ENCODE assay signal across 1 cellular context in the genomic region with DNA sequence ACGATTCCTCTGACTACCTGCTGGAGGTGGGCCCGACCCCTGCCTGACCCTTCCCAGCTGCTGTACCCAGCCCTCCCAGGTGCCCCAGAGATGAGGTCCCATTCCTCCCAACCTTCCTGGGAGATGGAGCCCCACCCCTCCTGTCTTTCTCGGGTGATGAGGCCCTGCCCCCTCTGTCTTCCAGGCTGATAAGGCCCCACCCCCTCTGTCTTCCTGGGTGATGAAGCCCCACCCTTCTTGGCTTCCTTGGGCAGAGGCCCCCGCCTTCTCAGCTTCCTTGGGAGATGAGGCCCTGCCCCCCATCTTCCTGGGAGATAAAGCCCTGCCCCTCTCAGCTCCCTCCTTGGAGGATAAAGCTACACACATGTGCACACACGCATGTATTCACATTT.
TF ChIP-seq lines count a peak whose summit lies in the region.

No MANE protein-coding gene starts in this region.

TF ChIP-seq in GM23338, 12 proteins besides CTCF, POLR2A, EP300 and RAD21 (continued from another document):
- TF ChIP-seq, protein P1, sequence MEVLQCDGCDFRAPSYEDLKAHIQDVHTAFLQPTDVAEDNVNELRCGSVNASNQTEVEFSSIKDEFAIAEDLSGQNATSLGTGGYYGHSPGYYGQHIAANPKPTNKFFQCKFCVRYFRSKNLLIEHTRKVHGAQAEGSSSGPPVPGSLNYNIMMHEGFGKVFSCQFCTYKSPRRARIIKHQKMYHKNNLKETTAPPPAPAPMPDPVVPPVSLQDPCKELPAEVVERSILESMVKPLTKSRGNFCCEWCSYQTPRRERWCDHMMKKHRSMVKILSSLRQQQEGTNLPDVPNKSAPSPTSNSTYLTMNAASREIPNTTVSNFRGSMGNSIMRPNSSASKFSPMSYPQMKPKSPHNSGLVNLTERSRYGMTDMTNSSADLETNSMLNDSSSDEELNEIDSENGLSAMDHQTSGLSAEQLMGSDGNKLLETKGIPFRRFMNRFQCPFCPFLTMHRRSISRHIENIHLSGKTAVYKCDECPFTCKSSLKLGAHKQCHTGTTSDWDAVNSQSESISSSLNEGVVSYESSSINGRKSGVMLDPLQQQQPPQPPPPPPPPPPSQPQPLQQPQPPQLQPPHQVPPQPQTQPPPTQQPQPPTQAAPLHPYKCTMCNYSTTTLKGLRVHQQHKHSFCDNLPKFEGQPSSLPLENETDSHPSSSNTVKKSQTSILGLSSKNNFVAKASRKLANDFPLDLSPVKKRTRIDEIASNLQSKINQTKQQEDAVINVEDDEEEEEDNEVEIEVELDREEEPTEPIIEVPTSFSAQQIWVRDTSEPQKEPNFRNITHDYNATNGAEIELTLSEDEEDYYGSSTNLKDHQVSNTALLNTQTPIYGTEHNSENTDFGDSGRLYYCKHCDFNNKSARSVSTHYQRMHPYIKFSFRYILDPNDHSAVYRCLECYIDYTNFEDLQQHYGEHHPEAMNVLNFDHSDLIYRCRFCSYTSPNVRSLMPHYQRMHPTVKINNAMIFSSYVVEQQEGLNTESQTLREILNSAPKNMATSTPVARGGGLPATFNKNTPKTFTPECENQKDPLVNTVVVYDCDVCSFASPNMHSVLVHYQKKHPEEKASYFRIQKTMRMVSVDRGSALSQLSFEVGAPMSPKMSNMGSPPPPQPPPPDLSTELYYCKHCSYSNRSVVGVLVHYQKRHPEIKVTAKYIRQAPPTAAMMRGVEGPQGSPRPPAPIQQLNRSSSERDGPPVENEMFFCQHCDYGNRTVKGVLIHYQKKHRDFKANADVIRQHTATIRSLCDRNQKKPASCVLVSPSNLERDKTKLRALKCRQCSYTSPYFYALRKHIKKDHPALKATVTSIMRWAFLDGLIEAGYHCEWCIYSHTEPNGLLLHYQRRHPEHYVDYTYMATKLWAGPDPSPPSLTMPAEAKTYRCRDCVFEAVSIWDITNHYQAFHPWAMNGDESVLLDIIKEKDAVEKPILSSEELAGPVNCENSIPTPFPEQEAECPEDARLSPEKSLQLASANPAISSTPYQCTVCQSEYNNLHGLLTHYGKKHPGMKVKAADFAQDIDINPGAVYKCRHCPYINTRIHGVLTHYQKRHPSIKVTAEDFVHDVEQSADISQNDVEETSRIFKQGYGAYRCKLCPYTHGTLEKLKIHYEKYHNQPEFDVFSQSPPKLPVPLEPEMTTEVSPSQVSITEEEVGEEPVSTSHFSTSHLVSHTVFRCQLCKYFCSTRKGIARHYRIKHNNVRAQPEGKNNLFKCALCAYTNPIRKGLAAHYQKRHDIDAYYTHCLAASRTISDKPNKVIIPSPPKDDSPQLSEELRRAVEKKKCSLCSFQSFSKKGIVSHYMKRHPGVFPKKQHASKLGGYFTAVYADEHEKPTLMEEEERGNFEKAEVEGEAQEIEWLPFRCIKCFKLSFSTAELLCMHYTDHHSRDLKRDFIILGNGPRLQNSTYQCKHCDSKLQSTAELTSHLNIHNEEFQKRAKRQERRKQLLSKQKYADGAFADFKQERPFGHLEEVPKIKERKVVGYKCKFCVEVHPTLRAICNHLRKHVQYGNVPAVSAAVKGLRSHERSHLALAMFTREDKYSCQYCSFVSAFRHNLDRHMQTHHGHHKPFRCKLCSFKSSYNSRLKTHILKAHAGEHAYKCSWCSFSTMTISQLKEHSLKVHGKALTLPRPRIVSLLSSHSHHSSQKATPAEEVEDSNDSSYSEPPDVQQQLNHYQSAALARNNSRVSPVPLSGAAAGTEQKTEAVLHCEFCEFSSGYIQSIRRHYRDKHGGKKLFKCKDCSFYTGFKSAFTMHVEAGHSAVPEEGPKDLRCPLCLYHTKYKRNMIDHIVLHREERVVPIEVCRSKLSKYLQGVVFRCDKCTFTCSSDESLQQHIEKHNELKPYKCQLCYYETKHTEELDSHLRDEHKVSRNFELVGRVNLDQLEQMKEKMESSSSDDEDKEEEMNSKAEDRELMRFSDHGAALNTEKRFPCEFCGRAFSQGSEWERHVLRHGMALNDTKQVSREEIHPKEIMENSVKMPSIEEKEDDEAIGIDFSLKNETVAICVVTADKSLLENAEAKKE (CRISPR knock-in tag; IDR thresholded peaks at IDR 0.05) = no peak
- TF ChIP-seq NANOG (IDR thresholded peaks at IDR 0.05; ENCODE audit: borderline replicate concordance) (no peak), CREB1 (CRISPR knock-in tag; IDR thresholded peaks at IDR 0.05; ENCODE audit: low read depth) (no peak), STAT1 (IDR thresholded peaks at IDR 0.05; ENCODE audit: unreplicated experiment) (no peak)
